ENCODE assay signal across 1 cellular context in genomic region chr19:35138305-35138799, GRCh38.
A peak's percentile ranks its signal among the peaks of the same experiment; 100 is the strongest.
TF ChIP-seq lines count a peak whose summit lies in the region.

No MANE protein-coding gene starts in this region.

TF ChIP-seq in K562, 482 proteins besides CTCF, POLR2A, EP300 and RAD21:
- TF ChIP-seq POLR2G (IDR thresholded peaks at IDR 0.05; ENCODE audit: low read depth, low read length), result peak; percentile 33; the same call in 1 of the 2 replicates
- no peak for TF ChIP-seq FOXO4 (CRISPR knock-in tag; IDR thresholded peaks at IDR 0.05)
- TF ChIP-seq NRF1 (conservative IDR thresholded peaks at IDR 0.05 in 1 of 2, IDR thresholded peaks at IDR 0.05 in 1 of 2), result peak in 1 of 2 experiments; percentile 29; a peak in 2 of 4 replicates
TF ChIP-seq in K562: peak in this region for 2.
